17 cellular contexts compared by ENCODE assay signal in genomic region chr10:117784776-117785175, GRCh38.
A peak's percentile ranks its signal among the peaks of the same experiment; 100 is the strongest.
DNase-seq lines count a peak whose midpoint lies in the region; TF ChIP-seq lines count a peak whose summit lies in the region.
"Had no signal": no experiment of that assay in that cellular context is flagged by ENCODE, and none has a peak within 500 bp of the region (broad histone marks: within the 10 kb centered on the region; RNA-seq: fewer than 3 reads in every experiment).

No MANE protein-coding gene starts in this region.

- CTCF ChIA-PET in Calu3 (lab: Charles Lee), result no interaction called here

- H3K4me3 Mint-ChIP-seq in nephron (no peak overlapping the region), Calu3 (ENCODE audit: low read depth, unreplicated experiment) (no peak overlapping the region)
- H3K4me3 Mint-ChIP-seq in activated T-cell treated with anti-CD3 and anti-CD28 coated beads, Interleukin-2, amount 50 U/mL, for 24 hours, result no peak overlapping the region
- H3K4me3 Mint-ChIP-seq: CD14-positive monocyte; CD4-positive, alpha-beta memory T cell; CD4-positive, CD25-positive, alpha-beta regulatory T cell; CD8-positive, alpha-beta memory T cell had no signal

- no peak for TF ChIP-seq CTCF in nephron (IDR thresholded peaks at IDR 0.05; ENCODE audit: unreplicated experiment in 3 of 3)
- TF ChIP-seq CTCF in Calu3 (IDR thresholded peaks at IDR 0.05; ENCODE audit: unreplicated experiment), result no peak

- DNase-seq in islet precursor cell (peak; percentile 3), putamen (ENCODE audit: low spot score) (peak; percentile 44), Calu3 (no peak), cortex of kidney (lab: John Stamatoyannopoulos, UW) (no peak)
- DNase-seq in activated T-cell treated with anti-CD3 and anti-CD28 coated beads, Interleukin-2, amount 50 U/mL, for 24 hours, result no peak
- DNase-seq: 8988T; ACHN; BE2C; C1 segment of cervical spinal cord; CD4-positive, alpha-beta memory T cell; CD4-positive, CD25-positive, alpha-beta regulatory T cell; CD8-positive, alpha-beta memory T cell; COR-L47; DMS79 treated with DMSO at 0.1 percent for 48 hours; GF-D8 had no signal

- intact Hi-C loops in Calu3 (cut with micrococcal nuclease; ENCODE audit: unreplicated experiment), result no loop called here

- no peaks in the 10 kb centered on the region for H3K9me3 Mint-ChIP-seq in nephron
- no peaks in the 10 kb centered on the region for H3K9me3 Mint-ChIP-seq in activated T-cell treated with anti-CD3 and anti-CD28 coated beads, Interleukin-2, amount 50 U/mL, for 24 hours
- peaks cover 3% of the 10 kb centered on the region for H3K9me3 Mint-ChIP-seq in Calu3 (ENCODE audit: low read depth, unreplicated experiment)

- H3K27ac Mint-ChIP-seq in nephron, result peak overlapping the region; percentile 10 to 60 (median 48)
- H3K27ac Mint-ChIP-seq in activated T-cell treated with anti-CD3 and anti-CD28 coated beads, Interleukin-2, amount 50 U/mL, for 24 hours, result no peak overlapping the region
- H3K27ac Mint-ChIP-seq in Calu3 (ENCODE audit: unreplicated experiment), result no peak overlapping the region
- H3K27ac Mint-ChIP-seq: CD14-positive monocyte; CD4-positive, alpha-beta memory T cell; CD4-positive, CD25-positive, alpha-beta regulatory T cell; CD8-positive, alpha-beta memory T cell had no signal

- H3K36me3 Mint-ChIP-seq in nephron (ENCODE audit: low read depth) (no peaks in the 10 kb centered on the region), Calu3 (ENCODE audit: insufficient read depth, unreplicated experiment) (no peaks in the 10 kb centered on the region)
- no peaks in the 10 kb centered on the region for H3K36me3 Mint-ChIP-seq in activated T-cell treated with anti-CD3 and anti-CD28 coated beads, Interleukin-2, amount 50 U/mL, for 24 hours (ENCODE audit: low read depth)
- H3K36me3 Mint-ChIP-seq: CD14-positive monocyte; CD4-positive, alpha-beta memory T cell; CD4-positive, CD25-positive, alpha-beta regulatory T cell; CD8-positive, alpha-beta memory T cell had no signal

- BruUV-seq in Calu3 (replicated peaks; lab: Mats Ljungman, UMichigan), result no TSS peak

- H3K27me3 Mint-ChIP-seq in nephron (ENCODE audit: low read depth) (peaks cover 11% of the 10 kb centered on the region), Calu3 (ENCODE audit: unreplicated experiment) (peaks cover 14% of the 10 kb centered on the region)
- H3K27me3 Mint-ChIP-seq in activated T-cell treated with anti-CD3 and anti-CD28 coated beads, Interleukin-2, amount 50 U/mL, for 24 hours, result peaks cover 5% of the 10 kb centered on the region

- H3K4me1 Mint-ChIP-seq in nephron (peaks cover 20% of the 10 kb centered on the region), Calu3 (ENCODE audit: low read depth, unreplicated experiment) (no peaks in the 10 kb centered on the region)
- no peaks in the 10 kb centered on the region for H3K4me1 Mint-ChIP-seq in activated T-cell treated with anti-CD3 and anti-CD28 coated beads, Interleukin-2, amount 50 U/mL, for 24 hours (ENCODE audit: low read depth)
- H3K4me1 Mint-ChIP-seq: CD14-positive monocyte; CD4-positive, alpha-beta memory T cell; CD4-positive, CD25-positive, alpha-beta regulatory T cell; CD8-positive, alpha-beta memory T cell had no signal

Comparison
In these comparisons a context has a peak if more than half of its experiments do, and no peak if none do; other contexts are left out.
1. DNase-seq: peak in islet precursor cell (single experiment) and putamen (single experiment); none in activated T-cell treated with anti-CD3 and anti-CD28 coated beads, Interleukin-2, amount 50 U/mL, for 24 hours (single experiment), Calu3 (single experiment) and cortex of kidney (single experiment).
2. H3K27ac Mint-ChIP-seq: peak in nephron (3 of 3); none in activated T-cell treated with anti-CD3 and anti-CD28 coated beads, Interleukin-2, amount 50 U/mL, for 24 hours (single experiment) and Calu3 (single experiment).